In the genomic region with DNA sequence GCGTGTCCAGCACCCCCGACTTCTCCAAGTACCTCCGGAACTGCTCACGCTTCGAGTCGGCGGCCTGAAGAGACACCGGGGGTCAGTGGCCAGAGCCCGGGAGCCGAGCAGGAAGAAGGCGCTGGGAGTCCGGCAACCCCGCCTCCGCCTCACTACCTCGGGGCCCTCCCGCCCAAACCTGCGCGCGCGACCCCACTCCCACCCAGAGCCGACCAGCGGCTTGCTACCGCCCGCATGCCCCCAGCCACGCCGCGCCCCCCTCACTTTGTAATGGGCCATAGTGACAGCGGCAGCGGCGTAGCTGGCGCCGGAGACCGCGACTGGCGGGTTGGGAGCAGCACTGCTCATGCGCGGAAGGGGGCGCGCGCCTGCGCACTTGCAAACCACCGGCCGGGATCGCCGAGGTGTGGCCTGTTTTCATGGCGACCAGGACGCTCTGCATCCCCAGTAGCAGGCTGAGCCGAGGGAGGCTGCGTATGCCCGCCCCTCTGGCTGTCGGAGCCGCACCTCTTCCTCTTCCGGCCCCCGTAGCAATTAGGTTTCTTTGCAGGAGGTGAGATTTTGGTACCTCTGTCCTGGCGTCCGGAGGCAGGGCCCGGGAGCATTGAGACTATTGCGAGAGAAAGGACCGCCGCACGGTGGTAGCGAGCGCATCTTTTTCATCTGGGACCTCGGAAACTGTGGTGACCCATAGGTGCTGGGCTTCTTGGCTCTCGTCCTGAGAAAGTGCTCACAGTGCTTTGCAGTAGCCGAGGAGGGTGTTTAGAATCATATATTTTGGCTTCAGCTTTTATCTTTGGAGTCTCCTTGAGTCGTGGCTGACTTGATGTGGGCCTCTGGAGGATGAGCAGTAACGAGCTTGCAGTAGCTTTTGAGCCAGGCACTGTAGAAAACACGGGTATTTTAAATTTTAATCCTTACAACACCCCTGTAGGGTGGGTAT, we compare ENCODE assay signal across 8 cellular contexts. TPM values are rescaled to one million over a fixed set of nuclear protein-coding genes. Genes with fewer than 3 reads are reported as not detected.
DNase-seq lines count a peak whose midpoint lies in the region; TF ChIP-seq lines count a peak whose summit lies in the region.

A gene with protein sequence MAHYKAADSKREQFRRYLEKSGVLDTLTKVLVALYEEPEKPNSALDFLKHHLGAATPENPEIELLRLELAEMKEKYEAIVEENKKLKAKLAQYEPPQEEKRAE (minus strand): TSS at position 322 of the 943 bp plus-strand sequence. CDS start 43 bp downstream, at position 279.

- TF ChIP-seq POLR2A in stomach (IDR thresholded peaks at IDR 0.05): no peak

- H3K36me3 ChIP-seq in ES-I3 (ENCODE audit: insufficient read depth, low read length) (no peaks in the 10 kb centered on the region), HAP-1 (replicated peaks) (no peaks in the 10 kb centered on the region), MM.1S (replicated peaks; ENCODE audit: insufficient read depth, low read length) (no peaks in the 10 kb centered on the region), neural cell (ENCODE audit: insufficient read depth, low read length) (no peaks in the 10 kb centered on the region), stomach (no peaks in the 10 kb centered on the region)

- H3K4me3 ChIP-seq in HAP-1: peak within 1 kb of the TSS; percentile 88
- H3K4me3 ChIP-seq in MM.1S (ENCODE audit: low read length): peak within 1 kb of the TSS; percentile 94
- peak within 1 kb of the TSS; percentile 93 for H3K4me3 ChIP-seq in fibroblast of villous mesenchyme (ENCODE audit: low read depth, low read length)
- peak within 1 kb of the TSS; percentile 86 for H3K4me3 ChIP-seq in neural cell (ENCODE audit: low read length)
- peak within 1 kb of the TSS; percentile 81 to 93 (median 88) for H3K4me3 ChIP-seq in stomach

- no peaks in the 10 kb centered on the region for H3K27me3 ChIP-seq in HAP-1 (ENCODE audit: low read depth)
- no peaks in the 10 kb centered on the region for H3K27me3 ChIP-seq in MM.1S (replicated peaks; ENCODE audit: insufficient read depth, low read length)
- no peaks in the 10 kb centered on the region for H3K27me3 ChIP-seq in neural cell (ENCODE audit: insufficient read depth, low read depth, low read length)
- no peaks in the 10 kb centered on the region for H3K27me3 ChIP-seq in stomach

- no peaks in the 10 kb centered on the region for H3K4me1 ChIP-seq in ES-I3 (ENCODE audit: insufficient read depth, low read length)
- H3K4me1 ChIP-seq in HAP-1: peaks cover 5% of the 10 kb centered on the region; the same call in 1 of the 2 replicates
- H3K4me1 ChIP-seq in MM.1S (ENCODE audit: low read length): peaks cover 15% of the 10 kb centered on the region
- H3K4me1 ChIP-seq in stomach: peaks cover 14 to 25% (median 22%) of the 10 kb centered on the region in 4 donors

- H3K27ac ChIP-seq in MM.1S (ENCODE audit: low read length) (peak within 1 kb of the TSS; percentile 29; the same call in 1 of the 2 replicates), neural cell (ENCODE audit: low read length) (peak within 1 kb of the TSS; percentile 67), stomach (peak within 1 kb of the TSS; percentile 73 to 81 (median 76))

- in situ Hi-C loops in HAP-1 (cut with MboI; ENCODE audit: low sequenced_read_pairs): no loop called here

- H3K9me3 ChIP-seq in ES-I3 (ENCODE audit: control insufficient read depth, insufficient read depth, low read length) (no peaks in the 10 kb centered on the region), HAP-1 (no peaks in the 10 kb centered on the region), MM.1S (replicated peaks; ENCODE audit: insufficient read depth, low read length) (no peaks in the 10 kb centered on the region), neural cell (ENCODE audit: low read length) (no peaks in the 10 kb centered on the region), stomach (no peaks in the 10 kb centered on the region)

- H3F3A ChIP-seq in MM.1S (ENCODE audit: insufficient read depth, low read length): peaks cover 19% of the 10 kb centered on the region
- no peaks in the 10 kb centered on the region for H3F3A ChIP-seq in neural cell (ENCODE audit: insufficient read depth, low read length, poor library complexity, severe bottlenecking)

- H3K79me2 ChIP-seq in MM.1S (ENCODE audit: low read length) (peaks cover 31% of the 10 kb centered on the region), neural cell (replicated peaks; ENCODE audit: insufficient read depth, low read length) (peaks cover 5% of the 10 kb centered on the region)

- no peaks in the 10 kb centered on the region for H4K20me1 ChIP-seq in MM.1S (ENCODE audit: insufficient read depth, low read length)
- H4K20me1 ChIP-seq in neural cell (ENCODE audit: insufficient read depth): no peaks in the 10 kb centered on the region

- DNase-seq in HAP-1 (ENCODE audit: low spot score in 2 of 2) (peak; percentile 94 to 96), MM.1S (peak; percentile 96), SIG-M5 (lab: John Stamatoyannopoulos, UW) (peak; percentile 65), activated gamma-delta T cell (lab: John Stamatoyannopoulos, UW) (peak; percentile 96), fibroblast of villous mesenchyme (ENCODE audit: low read depth) (peak; percentile 95), stomach (peak; percentile 96)

- intact Hi-C loops in stomach (cut with DNase I; ENCODE audit: low total_unique reads): no loop called here

- TF ChIP-seq EP300 in neural cell (conservative IDR thresholded peaks at IDR 0.05; ENCODE audit: poor library complexity, severe bottlenecking) (no peak), stomach (IDR thresholded peaks at IDR 0.05) (no peak)

- H3K4me2 ChIP-seq in MM.1S (ENCODE audit: low read depth, low read length) (peak within 1 kb of the TSS; percentile 79), neural cell (ENCODE audit: low read length) (peak within 1 kb of the TSS; percentile 95)

- no peaks in the 10 kb centered on the region for H3K9me2 ChIP-seq in MM.1S (replicated peaks; ENCODE audit: insufficient read depth, low read length)
- no peaks in the 10 kb centered on the region for H3K9me2 ChIP-seq in neural cell (ENCODE audit: insufficient read depth, low read length)

- TF ChIP-seq RAD21 in neural cell (conservative IDR thresholded peaks at IDR 0.05): peak; percentile 42

- H2AFZ ChIP-seq in MM.1S (ENCODE audit: low read length): peak within 1 kb of the TSS; percentile 79
- H2AFZ ChIP-seq in neural cell (ENCODE audit: low read depth, low read length): peak within 1 kb of the TSS; percentile 86

- 0 to 2% (median 0%) methylated on average over 23 to 69 of the region's 69 CpGs for WGBS in stomach, 5 donors

- TF ChIP-seq CTCF in MM.1S (IDR thresholded peaks at IDR 0.05; ENCODE audit: low read length) (no peak), fibroblast of villous mesenchyme (IDR thresholded peaks at IDR 0.05; ENCODE audit: insufficient read depth, low read depth, low read length) (peak; percentile 2), neural cell (IDR thresholded peaks at IDR 0.05; ENCODE audit: poor library complexity, severe bottlenecking) (no peak), stomach (IDR thresholded peaks at IDR 0.05) (peak in 3 of 7 experiments; percentile 17 to 27 (median 21))

- peak within 1 kb of the TSS; percentile 88 for H3K9ac ChIP-seq in ES-I3 (ENCODE audit: low read depth, low read length)
- peak within 1 kb of the TSS; percentile 78 for H3K9ac ChIP-seq in MM.1S (ENCODE audit: low read length)
- H3K9ac ChIP-seq in neural cell (ENCODE audit: low read length): peak within 1 kb of the TSS; percentile 82

TF ChIP-seq in neural cell, 6 proteins besides CTCF, POLR2A, EP300 and RAD21:
- no peak for TF ChIP-seq TAF1 (IDR thresholded peaks at IDR 0.05; ENCODE audit: low read depth)
- TF ChIP-seq SMC3 (conservative IDR thresholded peaks at IDR 0.05; ENCODE audit: poor library complexity): peak; percentile 46
- peak; percentile 72 for TF ChIP-seq POLR2AphosphoS5 (IDR thresholded peaks at IDR 0.05)
- TF ChIP-seq, protein P1, sequence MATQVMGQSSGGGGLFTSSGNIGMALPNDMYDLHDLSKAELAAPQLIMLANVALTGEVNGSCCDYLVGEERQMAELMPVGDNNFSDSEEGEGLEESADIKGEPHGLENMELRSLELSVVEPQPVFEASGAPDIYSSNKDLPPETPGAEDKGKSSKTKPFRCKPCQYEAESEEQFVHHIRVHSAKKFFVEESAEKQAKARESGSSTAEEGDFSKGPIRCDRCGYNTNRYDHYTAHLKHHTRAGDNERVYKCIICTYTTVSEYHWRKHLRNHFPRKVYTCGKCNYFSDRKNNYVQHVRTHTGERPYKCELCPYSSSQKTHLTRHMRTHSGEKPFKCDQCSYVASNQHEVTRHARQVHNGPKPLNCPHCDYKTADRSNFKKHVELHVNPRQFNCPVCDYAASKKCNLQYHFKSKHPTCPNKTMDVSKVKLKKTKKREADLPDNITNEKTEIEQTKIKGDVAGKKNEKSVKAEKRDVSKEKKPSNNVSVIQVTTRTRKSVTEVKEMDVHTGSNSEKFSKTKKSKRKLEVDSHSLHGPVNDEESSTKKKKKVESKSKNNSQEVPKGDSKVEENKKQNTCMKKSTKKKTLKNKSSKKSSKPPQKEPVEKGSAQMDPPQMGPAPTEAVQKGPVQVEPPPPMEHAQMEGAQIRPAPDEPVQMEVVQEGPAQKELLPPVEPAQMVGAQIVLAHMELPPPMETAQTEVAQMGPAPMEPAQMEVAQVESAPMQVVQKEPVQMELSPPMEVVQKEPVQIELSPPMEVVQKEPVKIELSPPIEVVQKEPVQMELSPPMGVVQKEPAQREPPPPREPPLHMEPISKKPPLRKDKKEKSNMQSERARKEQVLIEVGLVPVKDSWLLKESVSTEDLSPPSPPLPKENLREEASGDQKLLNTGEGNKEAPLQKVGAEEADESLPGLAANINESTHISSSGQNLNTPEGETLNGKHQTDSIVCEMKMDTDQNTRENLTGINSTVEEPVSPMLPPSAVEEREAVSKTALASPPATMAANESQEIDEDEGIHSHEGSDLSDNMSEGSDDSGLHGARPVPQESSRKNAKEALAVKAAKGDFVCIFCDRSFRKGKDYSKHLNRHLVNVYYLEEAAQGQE (IDR thresholded peaks at IDR 0.05; ENCODE audit: borderline replicate concordance): no peak
- TF ChIP-seq EZH2 (IDR thresholded peaks at IDR 0.05; ENCODE audit: borderline replicate concordance, insufficient read depth, low read length, poor library complexity, severe bottlenecking): no peak
- TF ChIP-seq MXI1 (conservative IDR thresholded peaks at IDR 0.05; ENCODE audit: poor library complexity, severe bottlenecking): peak; percentile 91

RNA-seq across cellular contexts. Expression of the gene that starts here (rescaled TPM):
- total RNA-seq in fibroblast of villous mesenchyme: 6.1 and 11.2 TPM in 2 replicates
- 2.2 and 3.0 TPM in 2 replicates for polyA plus RNA-seq in neural cell
- 2.4 and 5.6 TPM in 2 replicates for polyA minus RNA-seq in neural cell
- total RNA-seq in stomach: 100 to 1,000 TPM in 1 of 5 donors, 10 to 100 TPM in 2, 1 to 10 TPM in 2; 2.2 to 111 (median 12.3) TPM
- polyA plus RNA-seq in stomach: 10 to 100 TPM; 12.4 to 33.0 (median 25.3) TPM

Comparison
In these comparisons a context has a peak if more than half of its experiments do, and no peak if none do; other contexts are left out.
1. Peak in every context shown above with its lines: DNase-seq, H3K4me3 ChIP-seq and H3K27ac ChIP-seq.